Comparison of ENCODE assay signal across 15 cellular contexts in genomic region chr2:228653884-228654283, GRCh38.
"Had no signal": no experiment of that assay in that cellular context is flagged by ENCODE, and none has a peak within 500 bp of the region (broad histone marks: within the 10 kb centered on the region; RNA-seq: fewer than 3 reads in every experiment).

No MANE protein-coding gene starts in this region.

- FAIRE-seq: urothelium cell line had no signal

- H3K4me3 ChIP-seq: esophagus muscularis mucosa, gastrocnemius medialis, left lung, lung, sigmoid colon, skin epidermis had no signal

- H3K9me3 ChIP-seq: esophagus muscularis mucosa, gastrocnemius medialis, left lung, sigmoid colon had no signal

- H3K27ac ChIP-seq: epithelial cell of prostate, esophagus muscularis mucosa, gastrocnemius medialis, left lung, sigmoid colon, skin epidermis had no signal

- H3K36me3 ChIP-seq: esophagus muscularis mucosa, gastrocnemius medialis, left lung, sigmoid colon had no signal

- H3K27me3 ChIP-seq: esophagus muscularis mucosa, gastrocnemius medialis, left lung, sigmoid colon had no signal

- DNase-seq: effector memory CD4-positive, alpha-beta T cell; gastrocnemius medialis; left lung; mesenchymal stem cell; naive thymus-derived CD4-positive, alpha-beta T cell; nephron progenitor cell; posterior cingulate gyrus; sigmoid colon; stimulated activated CD4-positive, alpha-beta T cell treated with anti-CD3 and anti-CD28 coated beads, Interleukin-12 subunit alpha, Interleukin-12 subunit beta, amount 100 ng/mL, for 4 hours; stimulated activated naive CD4-positive, alpha-beta T cell treated with Interleukin-2 at 50 U/mL for 16 hours had no signal

- H3K4me1 ChIP-seq: esophagus muscularis mucosa, left lung, sigmoid colon had no signal

- ATAC-seq: gastrocnemius medialis; left lung; naive thymus-derived CD4-positive, alpha-beta T cell had no signal
